13 cellular contexts compared by ENCODE assay signal in the genomic region with DNA sequence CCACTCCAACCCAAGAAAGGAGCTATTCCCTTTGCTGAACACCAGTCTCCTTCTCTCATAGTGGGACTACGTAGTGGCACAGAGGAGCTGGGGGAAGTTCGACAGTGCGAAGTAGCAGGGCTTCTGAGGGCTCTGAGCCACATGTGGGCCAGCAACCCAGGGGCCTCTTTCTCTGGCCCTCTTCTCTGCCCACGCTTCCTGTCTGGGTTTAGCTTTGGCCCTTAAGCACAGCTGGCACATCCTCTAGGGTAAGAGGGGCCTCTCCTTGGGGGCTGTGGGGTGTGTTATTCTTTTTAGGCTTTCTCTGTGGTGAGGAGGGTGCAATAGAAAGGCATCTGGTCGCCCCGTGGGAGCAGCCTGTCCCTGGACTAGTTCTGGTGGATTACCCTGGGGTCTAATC.
DNase-seq lines count a peak whose midpoint lies in the region; ATAC-seq, FAIRE-seq and TF ChIP-seq lines count a peak whose summit lies in the region.
"Had no signal": no experiment of that assay in that cellular context is flagged by ENCODE, and none has a peak within 500 bp of the region (broad histone marks: within the 10 kb centered on the region; RNA-seq: fewer than 3 reads in every experiment).

No MANE protein-coding gene starts in this region.

- H3K27ac ChIP-seq in Peyer's patch (peak overlapping the region in 2 of 4 donors; percentile 32 to 66), upper lobe of right lung (no peak overlapping the region)
- H3K27ac ChIP-seq: C4-2B, SJSA1 had no signal

- FAIRE-seq in GM12891 (lab: Jason Lieb, UNC), result no peak

- H3K27me3 ChIP-seq in Peyer's patch, result no peaks in the 10 kb centered on the region
- no peaks in the 10 kb centered on the region for H3K27me3 ChIP-seq in upper lobe of right lung
- H3K27me3 ChIP-seq: SJSA1 had no signal

- no peaks in the 10 kb centered on the region for H3K9me3 ChIP-seq in Peyer's patch
- no peaks in the 10 kb centered on the region for H3K9me3 ChIP-seq in upper lobe of right lung
- H3K9me3 ChIP-seq: SJSA1 had no signal

- TF ChIP-seq CTCF in Peyer's patch (IDR thresholded peaks at IDR 0.05) (no peak), upper lobe of right lung (IDR thresholded peaks at IDR 0.05) (no peak)

- peak; percentile 91 for ATAC-seq in HG02642 (IDR thresholded peaks at IDR 0.05; ENCODE audit: poor library complexity, unreplicated experiment)
- ATAC-seq in upper lobe of right lung, result peak; percentile 44
- no peak for ATAC-seq in GM21529 (IDR thresholded peaks at IDR 0.05; ENCODE audit: unreplicated experiment)

- H3K4me3 ChIP-seq in Peyer's patch (no peak overlapping the region), upper lobe of right lung (no peak overlapping the region)
- H3K4me3 ChIP-seq: SJSA1 had no signal

- intact Hi-C loops in upper lobe of right lung (cut with DNase I), result no loop called here

- TF ChIP-seq POLR2A in Peyer's patch (IDR thresholded peaks at IDR 0.05) (no peak), GM12891 (IDR thresholded peaks at IDR 0.05; ENCODE audit: low read depth, low read length) (no peak)

- H3K4me1 ChIP-seq in Peyer's patch (no peaks in the 10 kb centered on the region), upper lobe of right lung (no peaks in the 10 kb centered on the region)

- DNase-seq in stimulated activated CD4-positive, alpha-beta T cell treated with anti-CD3 and anti-CD28 coated beads, Interleukin-15, amount 100 ng/mL, for 24 hours, result peak; percentile 13
- no peak for DNase-seq in stimulated activated CD4-positive, alpha-beta T cell treated with anti-CD3 and anti-CD28 coated beads, Interleukin-12 subunit alpha, Interleukin-12 subunit beta, amount 100 ng/mL, for 4 hours
- DNase-seq in Peyer's patch, result peak in 2 of 3 donors; percentile 33 to 53
- no peak for DNase-seq in upper lobe of right lung
- DNase-seq in NCI-H1105 treated with DMSO at 0.1 percent for 48 hours (lab: John Stamatoyannopoulos, UW), result no peak
- no peak for DNase-seq in GM12891 (ENCODE audit: insufficient read length, low spot score)
- DNase-seq: GOT3; NCI-H1417; stimulated activated CD4-positive, alpha-beta T cell treated with anti-CD3 and anti-CD28 coated beads, Interleukin-2, amount 100 ng/mL, for 24 hours had no signal

- H3K36me3 ChIP-seq in Peyer's patch (no peaks in the 10 kb centered on the region), upper lobe of right lung (no peaks in the 10 kb centered on the region)
- H3K36me3 ChIP-seq: SJSA1 had no signal

TF ChIP-seq in GM12891, 5 proteins besides CTCF, POLR2A, EP300 and RAD21:
- no peak for TF ChIP-seq PAX5 (IDR thresholded peaks at IDR 0.05; ENCODE audit: insufficient read depth, low read length, severe bottlenecking)
- TF ChIP-seq POLR2AphosphoS5 (IDR thresholded peaks at IDR 0.05; ENCODE audit: low read depth, low read length), result no peak
- no peak for TF ChIP-seq POU2F2 (IDR thresholded peaks at IDR 0.05; ENCODE audit: low read depth, low read length)
- TF ChIP-seq SPI1 (IDR thresholded peaks at IDR 0.05; ENCODE audit: low read depth, low read length), result no peak
- no peak for TF ChIP-seq TAF1 (IDR thresholded peaks at IDR 0.05; ENCODE audit: low read depth, low read length)

Comparison
In these comparisons a context has a peak if more than half of its experiments do, and no peak if none do; other contexts are left out.
1. DNase-seq: peak in stimulated activated CD4-positive, alpha-beta T cell treated with anti-CD3 and anti-CD28 coated beads, Interleukin-15, amount 100 ng/mL, for 24 hours (single experiment) and Peyer's patch (2 of 3); none in stimulated activated CD4-positive, alpha-beta T cell treated with anti-CD3 and anti-CD28 coated beads, Interleukin-12 subunit alpha, Interleukin-12 subunit beta, amount 100 ng/mL, for 4 hours (single experiment), upper lobe of right lung (single experiment), NCI-H1105 treated with DMSO at 0.1 percent for 48 hours (single experiment) and GM12891 (single experiment).